9 cellular contexts compared by ENCODE assay signal in the genomic region with DNA sequence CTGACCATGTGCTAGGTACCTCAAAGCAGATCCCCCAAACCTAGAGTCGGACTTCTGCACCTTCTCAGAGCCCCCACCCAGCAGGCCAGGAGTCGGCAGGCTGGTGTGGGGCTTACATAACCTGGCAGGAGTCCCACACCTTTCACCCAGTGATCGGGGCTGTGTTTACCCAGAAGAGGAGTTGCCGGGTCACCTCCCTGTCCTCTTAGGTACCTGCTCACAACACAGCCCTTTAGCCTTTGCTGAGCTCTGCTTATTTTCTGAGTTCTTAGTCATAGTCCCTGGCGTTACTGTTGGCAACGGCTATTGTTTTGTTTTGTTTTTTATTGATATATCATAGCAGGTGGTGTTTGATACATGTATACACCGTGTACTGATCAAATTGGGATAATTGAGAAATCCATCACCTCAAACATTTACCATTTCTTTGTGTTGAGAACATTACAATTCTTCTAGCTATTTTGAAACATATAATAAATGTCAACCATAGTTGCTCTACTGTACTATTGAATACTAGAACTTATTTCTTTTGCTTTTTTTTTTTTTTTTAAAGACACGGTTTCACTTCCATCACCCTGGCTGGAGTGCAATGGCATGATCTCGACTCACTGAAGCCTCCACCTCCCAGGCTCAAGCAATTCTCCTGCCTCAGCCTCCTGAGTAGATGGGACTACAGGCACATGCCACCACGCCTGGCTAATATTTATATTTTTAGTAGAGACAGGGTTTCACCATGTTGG. TPM values are rescaled to one million over a fixed set of nuclear protein-coding genes. Genes with fewer than 3 reads are reported as not detected.
DNase-seq lines count a peak whose midpoint lies in the region; ATAC-seq and TF ChIP-seq lines count a peak whose summit lies in the region.
"Had no signal": no experiment of that assay in that cellular context is flagged by ENCODE, and none has a peak within 500 bp of the region (broad histone marks: within the 10 kb centered on the region; RNA-seq: fewer than 3 reads in every experiment).

No MANE protein-coding gene starts in this region.

- no peaks in the 10 kb centered on the region for H3K9me3 ChIP-seq in colonic mucosa
- no peaks in the 10 kb centered on the region for H3K9me3 ChIP-seq in muscle layer of duodenum (ENCODE audit: control insufficient read depth in 1 of 2, low read length in 2 of 2)

- H3K27ac ChIP-seq in colonic mucosa (peak overlapping the region; percentile 65), muscle layer of duodenum (ENCODE audit: low read length) (peak overlapping the region; percentile 36)

- no peaks in the 10 kb centered on the region for H3K27me3 ChIP-seq in colonic mucosa
- no peaks in the 10 kb centered on the region for H3K27me3 ChIP-seq in muscle layer of duodenum (ENCODE audit: low read depth, low read length)

- no peak for TF ChIP-seq CTCF in colonic mucosa (IDR thresholded peaks at IDR 0.05)

- H3K9ac ChIP-seq in colonic mucosa (ENCODE audit: low read depth in 2 of 2, low read length in 2 of 2) = peak overlapping the region in 1 of 2 donors; percentile 71

- ATAC-seq in GM21619 (IDR thresholded peaks at IDR 0.05; ENCODE audit: unreplicated experiment) (no peak), GM18498 (IDR thresholded peaks at IDR 0.05; ENCODE audit: unreplicated experiment) (no peak), GM21825 (IDR thresholded peaks at IDR 0.05; ENCODE audit: unreplicated experiment) (no peak)

- H3K4me1 ChIP-seq in colonic mucosa = no peaks in the 10 kb centered on the region
- peaks cover 0 to 4% of the 10 kb centered on the region in 2 donors for H3K4me1 ChIP-seq in muscle layer of duodenum (ENCODE audit: control insufficient read depth in 1 of 2, insufficient read depth in 2 of 2, low read length in 2 of 2)

- intact Hi-C loops in colonic mucosa (cut with DNase I) = no loop called here

- DNase-seq in DMS79 treated with DMSO at 0.1 percent for 48 hours (lab: John Stamatoyannopoulos, UW) (peak; percentile 49), NCI-H146 (lab: John Stamatoyannopoulos, UW) (peak; percentile 83), colonic mucosa (peak; percentile 84)
- DNase-seq: foreskin fibroblast, NCI-H2107 had no signal

- H3K36me3 ChIP-seq in colonic mucosa = no peaks in the 10 kb centered on the region
- H3K36me3 ChIP-seq in muscle layer of duodenum (ENCODE audit: control insufficient read depth in 1 of 2, insufficient read depth in 2 of 2, low read length in 2 of 2) = no peaks in the 10 kb centered on the region

- H3K4me3 ChIP-seq in colonic mucosa = no peak overlapping the region
- no peak overlapping the region for H3K4me3 ChIP-seq in muscle layer of duodenum (ENCODE audit: low read depth in 1 of 2, low read length in 2 of 2)

RNA-seq across cellular contexts. Expression of a gene that starts 10.4 kb away (rescaled TPM):
- total RNA-seq in colonic mucosa = 10 to 100 TPM; 72.2 to 95.9 TPM

RNA-seq across cellular contexts. Expression of a gene that starts 53.5 kb away (rescaled TPM):
- total RNA-seq in colonic mucosa = 10 to 100 TPM; 25.7 to 38.9 TPM
